Comparison of ENCODE assay signal across 20 cellular contexts in genomic region chr7:106100863-106101262, GRCh38. TPM values are rescaled to one million over a fixed set of nuclear protein-coding genes. Genes with fewer than 3 reads are reported as not detected.
DNase-seq lines count a peak whose midpoint lies in the region; ATAC-seq, FAIRE-seq and TF ChIP-seq lines count a peak whose summit lies in the region.
"Had no signal": no experiment of that assay in that cellular context is flagged by ENCODE, and none has a peak within 500 bp of the region (broad histone marks: within the 10 kb centered on the region; RNA-seq: fewer than 3 reads in every experiment).

No MANE protein-coding gene starts in this region.

- no peak overlapping the region for H3K4me3 ChIP-seq in DND-41 (ENCODE audit: low read depth in 1 of 2, low read length in 2 of 2)
- peak overlapping the region; percentile 5 for H3K4me3 ChIP-seq in Loucy (ENCODE audit: low read length, poor library complexity, severe bottlenecking)
- no peak overlapping the region for H3K4me3 ChIP-seq in endothelial cell of umbilical vein (replicated peaks in 1 of 3; ENCODE audit: insufficient read depth in 1 of 3, low read depth in 1 of 3, low read length in 3 of 3)
- H3K4me3 ChIP-seq in breast epithelium: no peak overlapping the region
- H3K4me3 ChIP-seq: GM23338 had no signal

- H3K36me3 Mint-ChIP-seq in nephron progenitor cell (ENCODE audit: low read depth) (peaks cover 39% of the 10 kb centered on the region), natural killer cell (no peaks in the 10 kb centered on the region)

- BruUV-seq in endothelial cell of umbilical vein (replicated peaks; lab: Mats Ljungman, UMichigan): no TSS peak

- H4K20me1 ChIP-seq in DND-41 (ENCODE audit: insufficient read depth, low read length): peaks cover 64% of the 10 kb centered on the region
- peaks cover 83% of the 10 kb centered on the region for H4K20me1 ChIP-seq in Loucy (ENCODE audit: insufficient read depth, low read length, poor library complexity, severe bottlenecking)
- peaks cover 3% of the 10 kb centered on the region for H4K20me1 ChIP-seq in endothelial cell of umbilical vein (replicated peaks; ENCODE audit: control insufficient read depth, extremely low read depth, insufficient read depth, low read length)

- intact Hi-C loops in endothelial cell of umbilical vein (cut with micrococcal nuclease) (no loop called here), natural killer cell (cut with micrococcal nuclease) (no loop called here), breast epithelium (cut with DNase I; ENCODE audit: low total_unique reads) (no loop called here)

- H3K9ac ChIP-seq in DND-41 (ENCODE audit: low read depth, low read length) (no peak overlapping the region), Loucy (ENCODE audit: low read depth, low read length, poor library complexity, severe bottlenecking) (peak overlapping the region; percentile 8), endothelial cell of umbilical vein (replicated peaks; ENCODE audit: extremely low read depth, insufficient read depth, low read length) (no peak overlapping the region)

- dilution Hi-C loops in endothelial cell of umbilical vein (cut with MboI; ENCODE audit: extremely low pct_ligation_motif_present, low sequenced_read_pairs): no loop called here

- POLR2A ChIA-PET in endothelial cell of umbilical vein (lab: Charles Lee): no interaction called here

- peaks cover 40% of the 10 kb centered on the region for H3K4me1 Mint-ChIP-seq in nephron progenitor cell
- peaks cover 4 to 20% of the 10 kb centered on the region in 2 donors for H3K4me1 Mint-ChIP-seq in natural killer cell

- H3K4me1 ChIP-seq in DND-41 (ENCODE audit: insufficient read depth, low read length) (peaks cover 44% of the 10 kb centered on the region), Loucy (ENCODE audit: insufficient read depth, low read length, poor library complexity, severe bottlenecking) (peaks cover 70% of the 10 kb centered on the region), endothelial cell of umbilical vein (ENCODE audit: control insufficient read depth, extremely low read depth, insufficient read depth, low read length) (peaks cover 16% of the 10 kb centered on the region), breast epithelium (no peaks in the 10 kb centered on the region)

- no peak overlapping the region for H2AFZ ChIP-seq in DND-41 (ENCODE audit: low read depth, low read length)
- H2AFZ ChIP-seq in Loucy (ENCODE audit: low read length): no peak overlapping the region
- H2AFZ ChIP-seq in endothelial cell of umbilical vein (ENCODE audit: low read depth, low read length): no peak overlapping the region
- H2AFZ ChIP-seq: GM23338 had no signal

- no peaks in the 10 kb centered on the region for H3K9me2 ChIP-seq in Loucy (replicated peaks; ENCODE audit: low read depth, low read length)

- H3K27ac Mint-ChIP-seq in nephron progenitor cell (peak overlapping the region; percentile 85), natural killer cell (no peak overlapping the region)
- H3K27ac Mint-ChIP-seq: GM23338 had no signal

- no peaks in the 10 kb centered on the region for H3K27me3 ChIP-seq in DND-41 (ENCODE audit: insufficient read depth, low read length, poor library complexity)
- no peaks in the 10 kb centered on the region for H3K27me3 ChIP-seq in Loucy (ENCODE audit: insufficient read depth, low read length, poor library complexity, severe bottlenecking)
- no peaks in the 10 kb centered on the region for H3K27me3 ChIP-seq in endothelial cell of umbilical vein (ENCODE audit: control insufficient read depth in 2 of 2, insufficient read depth in 2 of 2, low read length in 2 of 2)
- H3K27me3 ChIP-seq in breast epithelium: no peaks in the 10 kb centered on the region

- H3K4me2 ChIP-seq in DND-41 (ENCODE audit: insufficient read depth, low read length): 0 out of 2 replicates have a peak overlapping the region, but pooled peaks have one; percentile 12
- H3K4me2 ChIP-seq in Loucy (ENCODE audit: low read depth, low read length, poor library complexity, severe bottlenecking): peak overlapping the region; percentile 94
- H3K4me2 ChIP-seq in endothelial cell of umbilical vein (ENCODE audit: insufficient read depth, low read length): peak overlapping the region; percentile 42
- H3K4me2 ChIP-seq: GM23338 had no signal

- H3K9me3 ChIP-seq in DND-41 (ENCODE audit: insufficient read depth, low read length, severe bottlenecking) (no peaks in the 10 kb centered on the region), Loucy (ENCODE audit: insufficient read depth, low read depth, low read length) (no peaks in the 10 kb centered on the region), endothelial cell of umbilical vein (replicated peaks; ENCODE audit: control insufficient read depth, insufficient read depth, low read length) (no peaks in the 10 kb centered on the region), breast epithelium (no peaks in the 10 kb centered on the region)

- H3K27me3 Mint-ChIP-seq in nephron progenitor cell (ENCODE audit: low read depth, poor library complexity): no peaks in the 10 kb centered on the region
- H3K27me3 Mint-ChIP-seq in natural killer cell (ENCODE audit: low read depth in 2 of 2): peaks cover 0 to 4% of the 10 kb centered on the region in 2 donors

- H3K9me1 ChIP-seq in endothelial cell of umbilical vein (replicated peaks; ENCODE audit: control insufficient read depth, extremely low read depth, insufficient read depth, low read length): no peaks in the 10 kb centered on the region

- TF ChIP-seq POLR2A in endothelial cell of umbilical vein (IDR thresholded peaks at IDR 0.05; ENCODE audit: low read depth, low read length) (no peak), breast epithelium (IDR thresholded peaks at IDR 0.05) (no peak)

- H3K4me3 Mint-ChIP-seq in nephron progenitor cell (no peak overlapping the region), natural killer cell (no peak overlapping the region)
- H3K4me3 Mint-ChIP-seq: GM23338 had no signal

- no peaks in the 10 kb centered on the region for H3F3A ChIP-seq in Loucy (ENCODE audit: low read depth)

- TF ChIP-seq CTCF in DND-41 (IDR thresholded peaks at IDR 0.05; ENCODE audit: borderline replicate concordance, extremely low read depth, low read length, poor library complexity, severe bottlenecking): no peak
- TF ChIP-seq CTCF in Loucy (conservative IDR thresholded peaks at IDR 0.05; ENCODE audit: low read length): no peak
- TF ChIP-seq CTCF in endothelial cell of umbilical vein (IDR thresholded peaks at IDR 0.05; ENCODE audit: extremely low read depth in 1 of 2, insufficient read depth in 1 of 2, low read depth in 1 of 2, low read length in 2 of 2): no peak
- TF ChIP-seq CTCF in nephron progenitor cell (IDR thresholded peaks at IDR 0.05): no peak
- no peak for TF ChIP-seq CTCF in natural killer cell (IDR thresholded peaks at IDR 0.05)
- no peak for TF ChIP-seq CTCF in breast epithelium (IDR thresholded peaks at IDR 0.05)

- CTCF ChIA-PET in endothelial cell of umbilical vein (lab: Charles Lee): interaction anchor here (0.5 to 1.8 kb wide), 5 partner anchors 11 to 478 kb away, joined by 3 to 10 read pairs (median 5); partner anchors contain the start of gene SYPL1

- no peak for FAIRE-seq in endothelial cell of umbilical vein (lab: Jason Lieb, UNC)
- FAIRE-seq: TTC549 had no signal

- no peaks in the 10 kb centered on the region for H3K9me3 Mint-ChIP-seq in nephron progenitor cell
- H3K9me3 Mint-ChIP-seq in natural killer cell: no peaks in the 10 kb centered on the region
- H3K9me3 Mint-ChIP-seq: GM23338 had no signal

- H3K27ac ChIP-seq in DND-41 (ENCODE audit: low read length) (peak overlapping the region; percentile 18; the same call in 1 of the 2 replicates), endothelial cell of umbilical vein (ENCODE audit: insufficient read depth, low read depth, low read length) (no peak overlapping the region), breast epithelium (no peak overlapping the region)

- ATAC-seq in DND-41 (ENCODE audit: insufficient read depth, low read depth) (peak; percentile 29; the same call in 1 of the 3 replicates), natural killer cell (no peak), HG03196 (IDR thresholded peaks at IDR 0.05; ENCODE audit: unreplicated experiment) (no peak)
- ATAC-seq: GM23338, PC-3, SK-N-SH treated with all-trans-retinoic acid at 6 μM for 48 hours had no signal

- H3K36me3 ChIP-seq in DND-41 (ENCODE audit: insufficient read depth, low read length) (peaks cover 53% of the 10 kb centered on the region), Loucy (ENCODE audit: insufficient read depth, low read length) (peaks cover 32% of the 10 kb centered on the region; the same call in 1 of the 2 replicates), endothelial cell of umbilical vein (ENCODE audit: control insufficient read depth in 2 of 2, extremely low read depth in 1 of 2, insufficient read depth in 2 of 2, low read length in 2 of 2) (peaks cover 0 to 5% of the 10 kb centered on the region in 2 experiments), breast epithelium (no peaks in the 10 kb centered on the region)

- H3K79me2 ChIP-seq in DND-41 (ENCODE audit: insufficient read depth, low read length) (peaks cover 94% of the 10 kb centered on the region), Loucy (ENCODE audit: insufficient read depth, low read length) (peaks cover 86% of the 10 kb centered on the region), endothelial cell of umbilical vein (ENCODE audit: control insufficient read depth, insufficient read depth, low read length) (peaks cover 73% of the 10 kb centered on the region)

- DNase-seq in DND-41: no peak
- peak; percentile 51 for DNase-seq in endothelial cell of umbilical vein (ENCODE audit: low read depth, low spot score)
- DNase-seq in nephron progenitor cell: no peak
- no peak for DNase-seq in natural killer cell
- no peak for DNase-seq in breast epithelium (ENCODE audit: low spot score in 2 of 2)
- no peak for DNase-seq in RKO (ENCODE audit: low spot score)
- DNase-seq: activated CD4-positive, alpha-beta T cell treated with anti-CD3 and anti-CD28 coated beads, Interleukin-2, amount 50 U/mL, for 1 hour; activated T-cell treated with anti-CD3 and anti-CD28 coated beads, Interleukin-2, amount 50 U/mL, for 48 hours; caudate nucleus; effector CD4-positive, alpha-beta T cell; hippocampal formation; kidney glomerular epithelial cell; NCI-H1105 treated with DMSO at 0.1 percent for 48 hours; PC-3; stimulated activated CD4-positive, alpha-beta T cell treated with anti-CD3 and anti-CD28 coated beads, Interleukin-4, amount 100 ng/mL, for 1 hour had no signal

TF ChIP-seq in endothelial cell of umbilical vein, 7 proteins besides CTCF, POLR2A, EP300 and RAD21 (continues in another document):
- TF ChIP-seq MYC (IDR thresholded peaks at IDR 0.05; ENCODE audit: low read depth, low read length): no peak

RNA-seq across cellular contexts. Expression of gene SYPL1, which starts 11.2 kb away (rescaled TPM):
- total RNA-seq in endothelial cell of umbilical vein (66.6 and 67.1 TPM in 2 replicates), natural killer cell (10 to 100 TPM; 13.1 to 22.2 (median 14.9) TPM), breast epithelium (100 to 1,000 TPM in 1 of 3 donors, 10 to 100 TPM in 2; 96.2 to 116 (median 98.3) TPM)
- 51.2 and 59.8 TPM in 2 replicates for polyA plus RNA-seq in endothelial cell of umbilical vein
- polyA plus RNA-seq in endothelial cell of umbilical vein (2011; cell fraction: cytosol; rRNA removed): 50.5 and 51.5 TPM in 2 replicates
- 19.3 and 27.3 TPM in 2 replicates for polyA plus RNA-seq in endothelial cell of umbilical vein (2011; cell fraction: nucleus; rRNA removed)
- polyA plus RNA-seq in endothelial cell of umbilical vein (2012): 57.2 and 78.4 TPM in 2 replicates
- 65.1 and 75.2 TPM in 2 replicates for polyA minus RNA-seq in endothelial cell of umbilical vein
- polyA minus RNA-seq in endothelial cell of umbilical vein (2011; cell fraction: cytosol; rRNA and poly(A)+ RNA removed): 17.4 TPM
- polyA minus RNA-seq in endothelial cell of umbilical vein (2011; cell fraction: nucleus; rRNA and poly(A)+ RNA removed): 17.0 and 28.4 TPM in 2 replicates

Comparison
In these comparisons a context has a peak if more than half of its experiments do, and no peak if none do; other contexts are left out.
1. H3K4me2 ChIP-seq: peak in every context shown above with its lines; median percentile 94 in Loucy; 42 in endothelial cell of umbilical vein; 12 in DND-41.